ENCODE assay signal across 29 cellular contexts in genomic region chr5:177228751-177229150, GRCh38.
"Had no signal": no experiment of that assay in that cellular context is flagged by ENCODE, and none has a peak within 500 bp of the region (broad histone marks: within the 10 kb centered on the region; RNA-seq: fewer than 3 reads in every experiment).

No MANE protein-coding gene starts in this region.

- H3K4me1 ChIP-seq: colonic mucosa had no signal

- H3K4me3 ChIP-seq: colonic mucosa, dorsolateral prefrontal cortex, gastroesophageal sphincter, pancreas, psoas muscle, sigmoid colon, tibial nerve had no signal

- H3K9me3 Mint-ChIP-seq: activated naive CD4-positive, alpha-beta T cell treated with anti-CD3 and anti-CD28 coated beads, Interleukin-2, amount 50 U/mL, for 72 hours; activated T-cell treated with anti-CD3 and anti-CD28 coated beads, Interleukin-2, amount 50 U/mL, for 72 hours; immature natural killer cell; nephron; stimulated activated naive B cell treated with anti-CD40 and anti-IgM and Interleukin-4, amounts not matched to agents 10 μg/mL and 1 μg/mL and 100 μg/mL, for 72 hours had no signal

- H3K36me3 Mint-ChIP-seq: activated naive CD4-positive, alpha-beta T cell treated with anti-CD3 and anti-CD28 coated beads, Interleukin-2, amount 50 U/mL, for 72 hours had no signal

- FAIRE-seq: kidney, pancreas, small intestine had no signal

- H3K27ac ChIP-seq: colonic mucosa, dorsolateral prefrontal cortex, gastroesophageal sphincter, neutrophil, pancreas, psoas muscle, sigmoid colon, tibial nerve had no signal

- H3K9me3 ChIP-seq: colonic mucosa, gastroesophageal sphincter, neutrophil, pancreas, psoas muscle, sigmoid colon, tibial nerve had no signal

- H3K4me3 Mint-ChIP-seq: activated CD4-positive, alpha-beta T cell treated with anti-CD3 and anti-CD28 coated beads for 36 hours; activated CD8-positive, alpha-beta memory T cell treated with anti-CD3 and anti-CD28 coated beads, Interleukin-2, amount 10 ng/mL, durations not matched to agents 7 days and 5 days; activated CD8-positive, alpha-beta T cell treated with anti-CD3 and anti-CD28 coated beads, Interleukin-2, amount 10 ng/mL, durations not matched to agents 7 days and 5 days; activated T-cell treated with anti-CD3 and anti-CD28 coated beads, Interleukin-2, amount 50 U/mL, for 72 hours; immature natural killer cell; nephron; stimulated activated naive B cell treated with anti-CD40 and anti-IgM and Interleukin-4, amounts not matched to agents 10 μg/mL and 1 μg/mL and 100 μg/mL, for 72 hours had no signal

- ATAC-seq: activated CD4-positive, alpha-beta T cell treated with anti-CD3 and anti-CD28 coated beads for 36 hours; activated CD8-positive, alpha-beta memory T cell treated with anti-CD3 and anti-CD28 coated beads, Interleukin-2, amount 10 ng/mL, durations not matched to agents 7 days and 5 days; activated CD8-positive, alpha-beta T cell treated with anti-CD3 and anti-CD28 coated beads, Interleukin-2, amount 10 ng/mL, durations not matched to agents 7 days and 5 days; activated naive CD4-positive, alpha-beta T cell treated with anti-CD3 and anti-CD28 coated beads, Interleukin-2, amount 50 U/mL, for 72 hours; activated T-cell treated with anti-CD3 and anti-CD28 coated beads, Interleukin-2, amount 50 U/mL, for 72 hours; gastroesophageal sphincter; left colon; pancreas; psoas muscle; stimulated activated naive B cell treated with anti-CD40 and anti-IgM and Interleukin-4, amounts not matched to agents 10 μg/mL and 1 μg/mL and 100 μg/mL, for 72 hours had no signal

- H3K36me3 ChIP-seq: colonic mucosa, neutrophil, pancreas had no signal

- H3K27me3 ChIP-seq: colonic mucosa, dorsolateral prefrontal cortex, gastroesophageal sphincter, neutrophil, pancreas, sigmoid colon, tibial nerve had no signal

- H3K27me3 Mint-ChIP-seq: activated CD4-positive, alpha-beta T cell treated with anti-CD3 and anti-CD28 coated beads for 36 hours; activated CD8-positive, alpha-beta memory T cell treated with anti-CD3 and anti-CD28 coated beads, Interleukin-2, amount 10 ng/mL, durations not matched to agents 7 days and 5 days; stimulated activated naive B cell treated with anti-CD40 and anti-IgM and Interleukin-4, amounts not matched to agents 10 μg/mL and 1 μg/mL and 100 μg/mL, for 72 hours had no signal

- H3K27ac Mint-ChIP-seq: activated CD4-positive, alpha-beta T cell treated with anti-CD3 and anti-CD28 coated beads for 36 hours; activated CD8-positive, alpha-beta memory T cell treated with anti-CD3 and anti-CD28 coated beads, Interleukin-2, amount 10 ng/mL, durations not matched to agents 7 days and 5 days; activated CD8-positive, alpha-beta T cell treated with anti-CD3 and anti-CD28 coated beads, Interleukin-2, amount 10 ng/mL, durations not matched to agents 7 days and 5 days; nephron; stimulated activated naive B cell treated with anti-CD40 and anti-IgM and Interleukin-4, amounts not matched to agents 10 μg/mL and 1 μg/mL and 100 μg/mL, for 72 hours had no signal

- DNase-seq: activated CD4-positive, alpha-beta T cell treated with anti-CD3 and anti-CD28 coated beads for 36 hours; activated CD4-positive, CD25-positive, alpha-beta regulatory T cell; activated CD8-positive, alpha-beta memory T cell treated with anti-CD3 and anti-CD28 coated beads, Interleukin-2, amount 10 ng/mL, durations not matched to agents 7 days and 5 days; activated CD8-positive, alpha-beta T cell treated with anti-CD3 and anti-CD28 coated beads, Interleukin-2, amount 10 ng/mL, durations not matched to agents 7 days and 5 days; activated naive CD4-positive, alpha-beta T cell; activated T-cell treated with anti-CD3 and anti-CD28 coated beads, Interleukin-2, amount 50 U/mL, for 72 hours; anterior cingulate cortex; colonic mucosa; dorsolateral prefrontal cortex; effector memory CD4-positive, alpha-beta T cell; erythroblast; head of caudate nucleus; hypothalamus; immature natural killer cell; kidney; left colon; mammary epithelial cell; pancreas; psoas muscle; sigmoid colon; small intestine; stimulated activated CD4-positive, alpha-beta T cell treated with anti-CD3 and anti-CD28 coated beads, Interleukin-15, amount 100 ng/mL, for 24 hours; stimulated activated CD4-positive, alpha-beta T cell treated with anti-CD3 and anti-CD28 coated beads, Interleukin-2, amount 100 ng/mL, for 24 hours; stimulated activated naive B cell treated with anti-CD40 and anti-IgM and Interleukin-4, amounts not matched to agents 10 μg/mL and 1 μg/mL and 100 μg/mL, for 72 hours had no signal
